Comparison of ENCODE assay signal across 17 cellular contexts in the genomic region with DNA sequence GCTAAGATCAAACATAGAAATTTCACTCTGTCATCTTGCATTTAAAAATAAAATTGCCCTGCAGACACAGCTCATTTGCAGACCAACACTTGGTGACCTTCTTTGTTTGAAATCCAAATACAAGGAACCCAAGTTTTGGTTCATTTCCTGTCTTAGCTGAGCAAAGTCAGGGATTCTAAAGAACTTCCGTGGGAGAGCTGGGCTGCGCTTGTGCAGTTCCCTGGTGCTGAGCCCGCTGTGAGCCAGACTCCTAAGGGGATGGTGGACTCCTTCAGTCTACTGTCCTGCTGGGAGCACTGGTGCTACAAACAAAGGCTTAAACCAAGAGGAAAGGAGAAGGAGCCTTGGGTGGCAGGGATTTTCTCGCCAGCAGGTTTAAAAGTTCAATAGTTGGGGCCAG.
DNase-seq lines count a peak whose midpoint lies in the region; ATAC-seq and TF ChIP-seq lines count a peak whose summit lies in the region.
"Had no signal": no experiment of that assay in that cellular context is flagged by ENCODE, and none has a peak within 500 bp of the region (broad histone marks: within the 10 kb centered on the region; RNA-seq: fewer than 3 reads in every experiment).

No MANE protein-coding gene starts in this region.

- WGBS in esophagus, 2 donors = 48 to 60% methylated on average over 4 of the region's 4 CpGs
- 45 to 46% methylated on average over 4 of the region's 4 CpGs for WGBS in tibial nerve, 2 donors

- TF ChIP-seq CTCF in RWPE2 (IDR thresholded peaks at IDR 0.05; ENCODE audit: poor library complexity, severe bottlenecking) (no peak), tibial nerve (IDR thresholded peaks at IDR 0.05) (no peak)

- intact Hi-C loops in head of caudate nucleus (cut with DNase I) = no loop called here

- H3K4me1 ChIP-seq in RWPE2 (ENCODE audit: insufficient read depth, poor library complexity, severe bottlenecking) (peaks cover 12% of the 10 kb centered on the region), esophagus (ENCODE audit: control insufficient read depth in 2 of 2, insufficient read depth in 2 of 2, low read length in 1 of 2) (peaks cover 5 to 7% of the 10 kb centered on the region in 2 donors), muscle layer of duodenum (ENCODE audit: control insufficient read depth in 1 of 2, insufficient read depth in 2 of 2, low read length in 2 of 2) (peaks cover 5 to 32% of the 10 kb centered on the region in 2 donors), tibial nerve (peaks cover 0 to 35% (median 2%) of the 10 kb centered on the region in 4 donors)
- H3K4me1 ChIP-seq: body of pancreas had no signal

- no peak for TF ChIP-seq POLR2A in tibial nerve (IDR thresholded peaks at IDR 0.05)

- peak overlapping the region; percentile 15 for H3K27ac ChIP-seq in RWPE2 (ENCODE audit: poor library complexity, severe bottlenecking)
- H3K27ac ChIP-seq in esophagus (ENCODE audit: low read depth in 2 of 2, low read length in 1 of 2) = peak overlapping the region; percentile 63 to 78
- H3K27ac ChIP-seq in muscle layer of duodenum (ENCODE audit: low read length) = peak overlapping the region; percentile 19
- H3K27ac ChIP-seq in tibial nerve = peak overlapping the region in 3 of 4 donors; percentile 14 to 58 (median 20)
- H3K27ac ChIP-seq: body of pancreas had no signal

- H3K27me3 ChIP-seq in RWPE2 (ENCODE audit: insufficient read depth, poor library complexity, severe bottlenecking) (no peaks in the 10 kb centered on the region), esophagus (ENCODE audit: control insufficient read depth in 1 of 2, insufficient read depth in 2 of 2, low read length in 2 of 2) (no peaks in the 10 kb centered on the region), muscle layer of duodenum (ENCODE audit: low read depth, low read length) (no peaks in the 10 kb centered on the region), tibial nerve (no peaks in the 10 kb centered on the region)
- H3K27me3 ChIP-seq: body of pancreas had no signal

- no peak for TF ChIP-seq EP300 in tibial nerve (IDR thresholded peaks at IDR 0.05)

- no peak for ATAC-seq in RWPE2 (ENCODE audit: low read depth)
- ATAC-seq: body of pancreas had no signal

- H3K9me3 ChIP-seq in RWPE2 (ENCODE audit: severe bottlenecking) (no peaks in the 10 kb centered on the region), esophagus (ENCODE audit: control insufficient read depth in 2 of 2, insufficient read depth in 1 of 2, low read depth in 1 of 2, low read length in 1 of 2) (no peaks in the 10 kb centered on the region), muscle layer of duodenum (ENCODE audit: control insufficient read depth in 1 of 2, low read length in 2 of 2) (no peaks in the 10 kb centered on the region), tibial nerve (no peaks in the 10 kb centered on the region)
- H3K9me3 ChIP-seq: body of pancreas had no signal

- H3K36me3 ChIP-seq in RWPE2 (ENCODE audit: low read depth) = peaks cover 82% of the 10 kb centered on the region
- H3K36me3 ChIP-seq in esophagus (ENCODE audit: control insufficient read depth in 2 of 2, insufficient read depth in 2 of 2, low read length in 1 of 2) = peaks cover 0 to 12% of the 10 kb centered on the region in 2 donors
- H3K36me3 ChIP-seq in muscle layer of duodenum (ENCODE audit: control insufficient read depth in 1 of 2, insufficient read depth in 2 of 2, low read length in 2 of 2) = peaks cover 11 to 19% of the 10 kb centered on the region in 2 donors
- peaks cover 0 to 22% (median 0%) of the 10 kb centered on the region in 3 donors for H3K36me3 ChIP-seq in tibial nerve

- DNase-seq in RWPE2 (ENCODE audit: low spot score) = no peak
- no peak for DNase-seq in tibial nerve (ENCODE audit: low spot score in 2 of 2)
- DNase-seq in head of caudate nucleus = no peak
- no peak for DNase-seq in NCI-H1436 treated with DMSO at 0.1 percent for 48 hours (lab: John Stamatoyannopoulos, UW)
- DNase-seq in DMS53 treated with DMSO at 0.1 percent for 48 hours (lab: John Stamatoyannopoulos, UW; ENCODE audit: unreplicated experiment) = no peak
- DNase-seq: activated CD4-positive, alpha-beta T cell treated with anti-CD3 and anti-CD28 coated beads, Interleukin-2, amount 10 ng/mL, durations not matched to agents 7 days and 5 days; body of pancreas; CD4-positive, alpha-beta memory T cell; GDM1; NCI-H2081 treated with DMSO at 0.1 percent for 48 hours; NCI-H82; right cardiac atrium; stimulated activated CD4-positive, alpha-beta T cell treated with anti-CD3 and anti-CD28 coated beads, Interleukin-4, amount 100 ng/mL, for 4 hours; stimulated activated naive CD4-positive, alpha-beta T cell treated with Interleukin-2 at 50 U/mL for 16 hours; T-helper 9 cell had no signal

- H3K4me3 ChIP-seq in RWPE2 (ENCODE audit: severe bottlenecking) (no peak overlapping the region), esophagus (ENCODE audit: low read depth in 1 of 2, low read length in 2 of 2) (no peak overlapping the region), muscle layer of duodenum (ENCODE audit: low read depth in 1 of 2, low read length in 2 of 2) (no peak overlapping the region), tibial nerve (no peak overlapping the region)
- H3K4me3 ChIP-seq: body of pancreas had no signal

Comparison
In these comparisons a context has a peak if more than half of its experiments do, and no peak if none do; other contexts are left out.
1. H3K27ac ChIP-seq: peak in every context shown above with its lines; median percentile 70 in esophagus; 20 in tibial nerve; 19 in muscle layer of duodenum; 15 in RWPE2.